10 cellular contexts compared by ENCODE assay signal in the genomic region with DNA sequence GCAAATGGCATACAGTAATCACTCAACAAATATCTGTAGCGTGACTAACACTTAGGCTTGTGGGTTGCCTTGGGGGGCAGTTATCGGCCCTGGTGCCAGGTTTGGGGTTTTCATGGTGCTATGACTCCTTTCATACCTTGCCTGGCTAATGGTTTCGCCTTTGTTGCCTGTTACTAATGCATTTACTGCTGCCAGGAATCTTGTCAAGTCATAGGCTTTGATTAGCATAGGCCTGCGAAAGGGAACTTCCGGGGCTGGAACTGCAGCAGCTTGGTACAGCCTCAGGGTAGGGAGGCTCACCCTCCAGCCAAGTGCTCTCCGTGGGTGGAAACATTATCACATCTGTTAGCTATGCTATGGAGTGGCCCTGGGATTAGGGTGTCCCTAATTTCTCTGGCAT. TPM values are rescaled to one million over a fixed set of nuclear protein-coding genes. Genes with fewer than 3 reads are reported as not detected.
DNase-seq lines count a peak whose midpoint lies in the region; ATAC-seq, FAIRE-seq and TF ChIP-seq lines count a peak whose summit lies in the region.
"Had no signal": no experiment of that assay in that cellular context is flagged by ENCODE, and none has a peak within 500 bp of the region (broad histone marks: within the 10 kb centered on the region; RNA-seq: fewer than 3 reads in every experiment).

No MANE protein-coding gene starts in this region.

- H3K27me3 ChIP-seq in BJ (ENCODE audit: control insufficient read depth, insufficient read depth, low read length) (no peaks in the 10 kb centered on the region), K562 (ENCODE audit: control insufficient read depth in 2 of 2, insufficient read depth in 2 of 2, low read length in 2 of 2) (peaks cover 18 to 32% of the 10 kb centered on the region in 2 experiments), kidney epithelial cell (ENCODE audit: control insufficient read depth, insufficient read depth, low read length) (peaks cover 3% of the 10 kb centered on the region)

- H3K4me3 ChIP-seq in BJ (ENCODE audit: low read depth, low read length) = no peak overlapping the region
- no peak overlapping the region for H3K4me3 ChIP-seq in K562
- H3K4me3 ChIP-seq in kidney epithelial cell (ENCODE audit: low read depth, low read length) = no peak overlapping the region

- in situ Hi-C loops in K562 (cut with MboI) = no loop called here

- intact Hi-C loops in K562 (cut with micrococcal nuclease) = no loop called here

- POLR2A ChIA-PET in BJ (lab: Charles Lee) (interaction anchor here (0.6 kb wide), 1 partner anchor 388 kb away, joined by 3 read pairs; no protein-coding TSS in a partner anchor), K562 (lab: Yijun Ruan, JAX) (interaction anchor here (1.5 kb wide), 1 partner anchor 15 kb away, joined by 6 read pairs; no protein-coding TSS in a partner anchor)

- DNase-seq in BJ (ENCODE audit: low read depth) (peak; percentile 86), HS-27A (ENCODE audit: low read depth) (peak; percentile 17), K562 (ENCODE audit: extremely low read depth in 1 of 4, low spot score in 3 of 4) (peak in 2 of 4 experiments; percentile 31 to 32), kidney epithelial cell (ENCODE audit: low read depth) (peak; percentile 85)
- DNase-seq in activated CD4-positive, alpha-beta T cell treated with anti-CD3 and anti-CD28 coated beads, Interleukin-2, amount 50 U/mL, for 4 hours = no peak
- DNase-seq: SHP77 had no signal

- FAIRE-seq in K562 (lab: Jason Lieb, UNC) = peak; percentile 73
- FAIRE-seq: frontal cortex had no signal

- TF ChIP-seq RAD21 in K562 (CRISPR knock-in tag; conservative IDR thresholded peaks at IDR 0.05 in 1 of 2, IDR thresholded peaks at IDR 0.05 in 1 of 2) = no peak

- no TSS peak for BruUV-seq in K562 (replicated peaks; lab: Mats Ljungman, UMichigan)

- H3K36me3 ChIP-seq in BJ (ENCODE audit: control insufficient read depth, insufficient read depth, low read length) (peaks cover 1% of the 10 kb centered on the region; the same call in 1 of the 2 replicates), K562 (ENCODE audit: control insufficient read depth, insufficient read depth, low read length) (no peaks in the 10 kb centered on the region), kidney epithelial cell (ENCODE audit: control insufficient read depth, insufficient read depth, low read length) (no peaks in the 10 kb centered on the region)

- peak overlapping the region; percentile 54 for H2AFZ ChIP-seq in K562 (ENCODE audit: low read depth, low read length)

- peak; percentile 65 for ATAC-seq in K562
- ATAC-seq in HG03439 (IDR thresholded peaks at IDR 0.05; ENCODE audit: unreplicated experiment) = no peak
- no peak for ATAC-seq in GM18858 (IDR thresholded peaks at IDR 0.05; ENCODE audit: unreplicated experiment)
- ATAC-seq in GM21619 (IDR thresholded peaks at IDR 0.05; ENCODE audit: unreplicated experiment) = no peak

- WGBS in K562 (ENCODE audit: insufficient coverage, low coverage, missing lambda C conversion rate) = 39% methylated on average over 6 of the region's 6 CpGs

- no peak for TF ChIP-seq POLR2A in K562 (conservative IDR thresholded peaks at IDR 0.05)

- no peaks in the 10 kb centered on the region for H3K9me1 ChIP-seq in K562 (ENCODE audit: control insufficient read depth, insufficient read depth, low read length)

- no peak overlapping the region for H3K9ac ChIP-seq in K562 (ENCODE audit: insufficient read depth in 1 of 2, low read depth in 2 of 2, low read length in 2 of 2)

- no peaks in the 10 kb centered on the region for H3K9me3 ChIP-seq in K562 (replicated peaks; ENCODE audit: control insufficient read depth, insufficient read depth, low read depth, low read length)

- TF ChIP-seq EP300 in K562 (IDR thresholded peaks at IDR 0.05; ENCODE audit: low read length) = no peak

- H3K4me1 ChIP-seq in K562 (replicated peaks in 1 of 2; ENCODE audit: control insufficient read depth in 2 of 2, insufficient read depth in 2 of 2, low read length in 2 of 2) = peaks cover 9 to 20% of the 10 kb centered on the region in 2 experiments; a peak in 4 of 5 replicates

- no peak overlapping the region for H3K27ac ChIP-seq in K562 (ENCODE audit: extremely low read depth, low read depth, low read length)

- H3K4me2 ChIP-seq in K562 (ENCODE audit: insufficient read depth, low read length) = no peak overlapping the region

- 0 out of 2 replicates have a peak, but pooled peaks cover 8% of the 10 kb centered on the region for H4K20me1 ChIP-seq in K562 (replicated peaks; ENCODE audit: control insufficient read depth, insufficient read depth, low read length)

- TF ChIP-seq CTCF in BJ (IDR thresholded peaks at IDR 0.05; ENCODE audit: insufficient read depth, low read depth, low read length) = no peak
- TF ChIP-seq CTCF in K562 (IDR thresholded peaks at IDR 0.05 in 2 of 3, conservative IDR thresholded peaks at IDR 0.05 in 1 of 3; ENCODE audit: insufficient read depth in 2 of 3, low read depth in 1 of 3, low read length in 3 of 3) = no peak
- no peak for TF ChIP-seq CTCF in kidney epithelial cell (IDR thresholded peaks at IDR 0.05; ENCODE audit: insufficient read depth, low read length, poor library complexity, severe bottlenecking)

- CTCF ChIA-PET in BJ (lab: Yijun Ruan, JAX) = interaction anchor here (1.0 kb wide), 1 partner anchor 22 kb away, joined by 3 read pairs; no protein-coding TSS in a partner anchor
- CTCF ChIA-PET in K562 (lab: Yijun Ruan, JAX; ENCODE audit: low intra/inter-chr PET ratio) = no interaction called here

- H3K79me2 ChIP-seq in K562 (ENCODE audit: control insufficient read depth, insufficient read depth, low read length) = no peaks in the 10 kb centered on the region

TF ChIP-seq in K562, 482 proteins besides CTCF, POLR2A, EP300 and RAD21 (continues in another document):
- TF ChIP-seq MAFF (IDR thresholded peaks at IDR 0.05; ENCODE audit: low read length) (peak; percentile 13; the same call in 1 of the 2 replicates), NFE2 (IDR thresholded peaks at IDR 0.05; ENCODE audit: low read depth) (peak; percentile 73), HMGN3 (IDR thresholded peaks at IDR 0.05; ENCODE audit: borderline replicate concordance, extremely low read depth, insufficient read length, low read depth, low read length) (no peak), GABPA (tag; conservative IDR thresholded peaks at IDR 0.05; ENCODE audit: low read depth) (0 out of 2 replicates have a peak, but pooled peaks have one; percentile 23), ZNF184 (CRISPR knock-in tag; IDR thresholded peaks at IDR 0.05) (peak; percentile 87), MAFG (tag; conservative IDR thresholded peaks at IDR 0.05) (peak; percentile 50), ZNF316 (IDR thresholded peaks at IDR 0.05) (peak; percentile 38), C11orf30 (IDR thresholded peaks at IDR 0.05; ENCODE audit: low read depth) (peak; percentile 35; the same call in 1 of the 2 replicates), MAFK (IDR thresholded peaks at IDR 0.05; ENCODE audit: low read length) (peak; percentile 35; the same call in 1 of the 2 replicates), RBM34 (IDR thresholded peaks at IDR 0.05; ENCODE audit: borderline replicate concordance, insufficient read depth, low read length) (no peak), ETV1 (tag; conservative IDR thresholded peaks at IDR 0.05; ENCODE audit: low read depth) (peak; percentile 56)

RNA-seq across cellular contexts. Expression of a gene that starts 13.2 kb away (rescaled TPM):
- polyA plus RNA-seq in BJ (2011; rRNA removed) (0.07 TPM in 1 of 2 replicates, not detected in the other), K562 (2011; rRNA removed) (not detected in 2 replicates), K562 (2014; fragmentation: Illumina TruSeq; extraction: Trizol) (not detected in 2 replicates), K562 (2014; fragmentation: Nextera tagmentation; extraction: Ambion mirVana) (under 1 TPM in 1 of 2 experiments, not detected in 1; 0.04 TPM), K562 (2014; rRNA removed) (not detected in 2 replicates)
- polyA minus RNA-seq in BJ (2011; rRNA and poly(A)+ RNA removed) = not detected in 2 replicates
- not detected in 2 replicates for total RNA-seq in K562 (2011; cell fraction: chromatin; rRNA removed; ENCODE audit: low replicate concordance)
- total RNA-seq in K562 (2011; cell fraction: nucleolus; rRNA removed) = not detected in 2 replicates
- not detected in 2 replicates for total RNA-seq in K562 (2011; cell fraction: nucleoplasm; rRNA removed)
- total RNA-seq in K562 (2014; rRNA removed) (not detected in 2 replicates), K562 (2014; rRNA removed; fragmentation: Illumina TruSeq; extraction: Trizol) (not detected in 2 replicates), K562 (2015; rRNA removed; fragmentation: Illumina TruSeq; extraction: Trizol) (not detected in 2 replicates), K562 (2021) (not detected in 2 replicates), kidney epithelial cell (0.08 TPM in 1 of 2 replicates, not detected in the other)
- 0.04 TPM in 1 of 2 replicates, not detected in the other for polyA plus RNA-seq in K562 (2011; cell fraction: cytosol; rRNA removed)
- polyA plus RNA-seq in K562 (2011; cell fraction: nucleus; rRNA removed) = not detected in 2 replicates
- 0.12 TPM in 2 replicates for polyA plus RNA-seq in K562 (2012)
- not detected in 2 replicates for polyA minus RNA-seq in K562 (2011; rRNA and poly(A)+ RNA removed)
- not detected in 2 replicates for polyA minus RNA-seq in K562 (2011; cell fraction: cytosol; rRNA and poly(A)+ RNA removed)
- not detected in 2 replicates for polyA minus RNA-seq in K562 (2011; cell fraction: nucleus; rRNA and poly(A)+ RNA removed)

RNA-seq across cellular contexts. Expression of a gene that starts 52.1 kb away (rescaled TPM):
- polyA plus RNA-seq in BJ (2011; rRNA removed) = 140 and 160 TPM in 2 replicates
- 39.6 and 51.1 TPM in 2 replicates for polyA minus RNA-seq in BJ (2011; rRNA and poly(A)+ RNA removed)
- total RNA-seq in K562 (2011; cell fraction: chromatin; rRNA removed; ENCODE audit: low replicate concordance) = 63.6 and 104 TPM in 2 replicates
- 48.9 and 50.5 TPM in 2 replicates for total RNA-seq in K562 (2011; cell fraction: nucleolus; rRNA removed)
- 69.7 and 91.1 TPM in 2 replicates for total RNA-seq in K562 (2011; cell fraction: nucleoplasm; rRNA removed)
- total RNA-seq in K562 (2014; rRNA removed) = 127 and 151 TPM in 2 replicates
- total RNA-seq in K562 (2014; rRNA removed; fragmentation: Illumina TruSeq; extraction: Trizol) = 157 and 175 TPM in 2 replicates
- 175 and 184 TPM in 2 replicates for total RNA-seq in K562 (2015; rRNA removed; fragmentation: Illumina TruSeq; extraction: Trizol)
- total RNA-seq in K562 (2021) = 122 and 129 TPM in 2 replicates
- polyA plus RNA-seq in K562 (2011; rRNA removed) = 187 and 192 TPM in 2 replicates
- 87.5 and 145 TPM in 2 replicates for polyA plus RNA-seq in K562 (2011; cell fraction: cytosol; rRNA removed)
- 40.7 and 68.0 TPM in 2 replicates for polyA plus RNA-seq in K562 (2011; cell fraction: nucleus; rRNA removed)
- 166 and 250 TPM in 2 replicates for polyA plus RNA-seq in K562 (2012)
- polyA plus RNA-seq in K562 (2014; fragmentation: Illumina TruSeq; extraction: Trizol) = 197 and 230 TPM in 2 replicates
- 100 to 1,000 TPM; 179 to 249 TPM for polyA plus RNA-seq in K562 (2014; fragmentation: Nextera tagmentation; extraction: Ambion mirVana)
- 173 and 185 TPM in 2 replicates for polyA plus RNA-seq in K562 (2014; rRNA removed)
- polyA minus RNA-seq in K562 (2011; rRNA and poly(A)+ RNA removed) = 147 and 159 TPM in 2 replicates
- 37.2 and 57.5 TPM in 2 replicates for polyA minus RNA-seq in K562 (2011; cell fraction: cytosol; rRNA and poly(A)+ RNA removed)
- 17.5 and 40.5 TPM in 2 replicates for polyA minus RNA-seq in K562 (2011; cell fraction: nucleus; rRNA and poly(A)+ RNA removed)
- 161 and 172 TPM in 2 replicates for total RNA-seq in kidney epithelial cell

Comparison
In these comparisons a context has a peak if more than half of its experiments do, and no peak if none do; other contexts are left out.
1. DNase-seq: peak in BJ (single experiment), HS-27A (single experiment) and kidney epithelial cell (single experiment); none in activated CD4-positive, alpha-beta T cell treated with anti-CD3 and anti-CD28 coated beads, Interleukin-2, amount 50 U/mL, for 4 hours (0 of 2).